In the genomic region with DNA sequence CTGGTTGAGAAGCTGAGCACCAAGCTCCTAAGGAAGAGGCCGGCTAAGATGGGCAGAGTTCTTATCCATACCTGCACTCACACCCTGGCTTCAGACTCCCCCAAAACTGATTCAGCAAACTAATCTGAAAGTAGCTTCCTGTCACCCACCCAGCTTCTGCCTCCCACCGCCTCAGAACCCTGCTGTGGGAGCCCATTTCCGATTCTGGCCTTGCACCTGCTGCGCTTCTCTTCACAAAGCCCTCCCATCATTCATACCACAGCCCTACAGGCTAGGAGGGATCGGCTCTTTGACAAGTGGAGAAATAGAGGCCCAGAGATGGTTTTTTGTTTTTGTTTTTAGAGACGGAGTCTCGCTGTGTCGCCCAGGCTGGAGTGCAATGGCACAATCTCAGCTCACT, we compare ENCODE assay signal across 20 cellular contexts. TPM values are rescaled to one million over a fixed set of nuclear protein-coding genes. Genes with fewer than 3 reads are reported as not detected.
DNase-seq lines count a peak whose midpoint lies in the region; ATAC-seq and TF ChIP-seq lines count a peak whose summit lies in the region.
"Had no signal": no experiment of that assay in that cellular context is flagged by ENCODE, and none has a peak within 500 bp of the region (broad histone marks: within the 10 kb centered on the region; RNA-seq: fewer than 3 reads in every experiment).

No MANE protein-coding gene starts in this region.

- no peaks in the 10 kb centered on the region for H3K9me3 Mint-ChIP-seq in T-helper 2 cell treated with Interferon-gamma antibody and Interleukin-4, amounts not matched to agents 5 μg/mL and 100 μg/mL, for 36 hours
- H3K9me3 Mint-ChIP-seq in HFFc6: 0 out of 2 replicates have a peak, but pooled peaks cover 3% of the 10 kb centered on the region
- no peaks in the 10 kb centered on the region for H3K9me3 Mint-ChIP-seq in activated naive CD8-positive, alpha-beta T cell (ENCODE audit: low read depth)
- H3K9me3 Mint-ChIP-seq in nephron: no peaks in the 10 kb centered on the region
- H3K9me3 Mint-ChIP-seq: neural progenitor cell; stimulated activated naive B cell treated with anti-CD40 and anti-IgM and Interleukin-4, amounts not matched to agents 10 μg/mL and 1 μg/mL and 100 μg/mL, for 72 hours had no signal

- ATAC-seq in HG02623 (IDR thresholded peaks at IDR 0.05; ENCODE audit: unreplicated experiment): no peak

- H3K27ac Mint-ChIP-seq in T-helper 2 cell treated with Interferon-gamma antibody and Interleukin-4, amounts not matched to agents 5 μg/mL and 100 μg/mL, for 36 hours: peak overlapping the region; percentile 74
- H3K27ac Mint-ChIP-seq in HFFc6 (peak overlapping the region; percentile 93), nephron (peak overlapping the region in 2 of 3 experiments; percentile 15 to 21)
- H3K27ac Mint-ChIP-seq in activated naive CD8-positive, alpha-beta T cell: peak overlapping the region; percentile 58
- H3K27ac Mint-ChIP-seq: neural progenitor cell had no signal

- H3K36me3 Mint-ChIP-seq in T-helper 2 cell treated with Interferon-gamma antibody and Interleukin-4, amounts not matched to agents 5 μg/mL and 100 μg/mL, for 36 hours (ENCODE audit: low read depth): peaks cover 55% of the 10 kb centered on the region
- peaks cover 58% of the 10 kb centered on the region for H3K36me3 Mint-ChIP-seq in HFFc6 (ENCODE audit: low read depth)
- peaks cover 12% of the 10 kb centered on the region for H3K36me3 Mint-ChIP-seq in activated naive CD8-positive, alpha-beta T cell
- peaks cover 35% of the 10 kb centered on the region for H3K36me3 Mint-ChIP-seq in nephron (ENCODE audit: low read depth)

- H3K4me3 Mint-ChIP-seq in T-helper 2 cell treated with Interferon-gamma antibody and Interleukin-4, amounts not matched to agents 5 μg/mL and 100 μg/mL, for 36 hours: no peak overlapping the region
- H3K4me3 Mint-ChIP-seq in HFFc6: 0 out of 2 replicates have a peak overlapping the region, but pooled peaks have one; percentile 22
- no peak overlapping the region for H3K4me3 Mint-ChIP-seq in activated naive CD8-positive, alpha-beta T cell
- H3K4me3 Mint-ChIP-seq in nephron: no peak overlapping the region
- H3K4me3 Mint-ChIP-seq: neural progenitor cell had no signal

- TF ChIP-seq CTCF in HFFc6 (IDR thresholded peaks at IDR 0.05) (no peak), nephron (IDR thresholded peaks at IDR 0.05; ENCODE audit: unreplicated experiment in 3 of 3) (no peak)

- no peak for DNase-seq in T-helper 2 cell treated with Interferon-gamma antibody and Interleukin-4, amounts not matched to agents 5 μg/mL and 100 μg/mL, for 36 hours (ENCODE audit: low spot score)
- no peak for DNase-seq in T-helper 2 cell
- no peak for DNase-seq in HFFc6
- DNase-seq in AML-193 (lab: John Stamatoyannopoulos, UW): no peak
- no peak for DNase-seq in NCI-H2107 (lab: John Stamatoyannopoulos, UW)
- DNase-seq: 8988T; activated CD4-positive, alpha-beta T cell treated with anti-CD3 and anti-CD28 coated beads for 1 hour; anterior cingulate cortex; hypothalamus; mesendoderm; NCI-H1436; NCI-H2171; NCI-H69; retina; T1000 had no signal

- no peaks in the 10 kb centered on the region for H3K27me3 Mint-ChIP-seq in T-helper 2 cell treated with Interferon-gamma antibody and Interleukin-4, amounts not matched to agents 5 μg/mL and 100 μg/mL, for 36 hours (ENCODE audit: low read depth)
- H3K27me3 Mint-ChIP-seq in HFFc6 (ENCODE audit: insufficient read depth) (peaks cover 17% of the 10 kb centered on the region), nephron (ENCODE audit: low read depth) (no peaks in the 10 kb centered on the region)
- H3K27me3 Mint-ChIP-seq in activated naive CD8-positive, alpha-beta T cell: no peaks in the 10 kb centered on the region
- H3K27me3 Mint-ChIP-seq: stimulated activated naive B cell treated with anti-CD40 and anti-IgM and Interleukin-4, amounts not matched to agents 10 μg/mL and 1 μg/mL and 100 μg/mL, for 72 hours had no signal

- peaks cover 24% of the 10 kb centered on the region for H3K4me1 Mint-ChIP-seq in T-helper 2 cell treated with Interferon-gamma antibody and Interleukin-4, amounts not matched to agents 5 μg/mL and 100 μg/mL, for 36 hours (ENCODE audit: low read depth)
- peaks cover 82% of the 10 kb centered on the region for H3K4me1 Mint-ChIP-seq in HFFc6 (ENCODE audit: low read depth)
- H3K4me1 Mint-ChIP-seq in activated naive CD8-positive, alpha-beta T cell (ENCODE audit: low read depth): peaks cover 23% of the 10 kb centered on the region
- H3K4me1 Mint-ChIP-seq in nephron: peaks cover 24% of the 10 kb centered on the region

RNA-seq across cellular contexts. Expression of gene HM13, which starts 28.7 kb away (rescaled TPM):
- total RNA-seq in HFFc6 (2021; fragmentation: NEBNext Ultra II Directional; extraction: Animal tissue kit (Norgen Biotek cat#: 25700)): 100 to 1,000 TPM; 265 to 332 (median 284) TPM

Comparison
In these comparisons a context has a peak if more than half of its experiments do, and no peak if none do; other contexts are left out.
1. H3K27ac Mint-ChIP-seq: peak in every context shown above with its lines; median percentile 93 in HFFc6; 74 in T-helper 2 cell treated with Interferon-gamma antibody and Interleukin-4, amounts not matched to agents 5 μg/mL and 100 μg/mL, for 36 hours; 58 in activated naive CD8-positive, alpha-beta T cell; 18 in nephron.